1 cellular context compared by ENCODE assay signal in the genomic region with DNA sequence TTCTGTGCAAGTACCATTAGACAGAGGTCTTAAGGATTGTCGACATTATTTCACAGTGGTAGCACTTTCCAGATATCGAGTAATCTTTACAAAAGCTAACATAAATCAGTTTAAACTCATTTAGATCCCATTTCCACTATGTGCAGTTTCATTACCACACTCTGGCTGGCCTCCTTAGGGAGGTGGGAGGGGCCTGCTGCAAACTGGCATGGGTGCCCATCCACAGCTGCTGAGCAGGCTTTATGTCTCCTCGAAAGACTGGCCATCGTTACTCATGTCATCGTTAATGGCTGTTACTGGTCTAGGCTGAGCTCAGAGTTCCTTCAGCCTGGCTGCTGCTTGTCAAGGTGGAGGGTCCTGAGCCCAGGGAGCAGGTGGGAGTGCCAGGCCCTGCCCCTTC.
TF ChIP-seq lines count a peak whose summit lies in the region.

No MANE protein-coding gene starts in this region.

TF ChIP-seq in SK-N-SH, 30 proteins besides CTCF, POLR2A, EP300 and RAD21 (continued from another document):
- TF ChIP-seq REST (IDR thresholded peaks at IDR 0.05; ENCODE audit: low read depth, low read length) (no peak), RCOR1 (IDR thresholded peaks at IDR 0.05; ENCODE audit: low read length) (peak; percentile 83), TEAD4 (IDR thresholded peaks at IDR 0.05; ENCODE audit: borderline replicate concordance, insufficient read depth) (no peak), MXI1 (IDR thresholded peaks at IDR 0.05; ENCODE audit: low read depth, low read length) (peak; percentile 57; the same call in 1 of the 2 replicates), SMC3 (IDR thresholded peaks at IDR 0.05; ENCODE audit: low read depth, low read length) (no peak), EZH2phosphoT487 (IDR thresholded peaks at IDR 0.05; ENCODE audit: borderline replicate concordance, low read depth) (no peak)
- TF ChIP-seq, protein P1, sequence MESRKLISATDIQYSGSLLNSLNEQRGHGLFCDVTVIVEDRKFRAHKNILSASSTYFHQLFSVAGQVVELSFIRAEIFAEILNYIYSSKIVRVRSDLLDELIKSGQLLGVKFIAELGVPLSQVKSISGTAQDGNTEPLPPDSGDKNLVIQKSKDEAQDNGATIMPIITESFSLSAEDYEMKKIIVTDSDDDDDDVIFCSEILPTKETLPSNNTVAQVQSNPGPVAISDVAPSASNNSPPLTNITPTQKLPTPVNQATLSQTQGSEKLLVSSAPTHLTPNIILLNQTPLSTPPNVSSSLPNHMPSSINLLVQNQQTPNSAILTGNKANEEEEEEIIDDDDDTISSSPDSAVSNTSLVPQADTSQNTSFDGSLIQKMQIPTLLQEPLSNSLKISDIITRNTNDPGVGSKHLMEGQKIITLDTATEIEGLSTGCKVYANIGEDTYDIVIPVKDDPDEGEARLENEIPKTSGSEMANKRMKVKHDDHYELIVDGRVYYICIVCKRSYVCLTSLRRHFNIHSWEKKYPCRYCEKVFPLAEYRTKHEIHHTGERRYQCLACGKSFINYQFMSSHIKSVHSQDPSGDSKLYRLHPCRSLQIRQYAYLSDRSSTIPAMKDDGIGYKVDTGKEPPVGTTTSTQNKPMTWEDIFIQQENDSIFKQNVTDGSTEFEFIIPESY (IDR thresholded peaks at IDR 0.05; ENCODE audit: borderline replicate concordance, low read depth) = no peak
